Comparison of ENCODE assay signal across 1 cellular context in the genomic region with DNA sequence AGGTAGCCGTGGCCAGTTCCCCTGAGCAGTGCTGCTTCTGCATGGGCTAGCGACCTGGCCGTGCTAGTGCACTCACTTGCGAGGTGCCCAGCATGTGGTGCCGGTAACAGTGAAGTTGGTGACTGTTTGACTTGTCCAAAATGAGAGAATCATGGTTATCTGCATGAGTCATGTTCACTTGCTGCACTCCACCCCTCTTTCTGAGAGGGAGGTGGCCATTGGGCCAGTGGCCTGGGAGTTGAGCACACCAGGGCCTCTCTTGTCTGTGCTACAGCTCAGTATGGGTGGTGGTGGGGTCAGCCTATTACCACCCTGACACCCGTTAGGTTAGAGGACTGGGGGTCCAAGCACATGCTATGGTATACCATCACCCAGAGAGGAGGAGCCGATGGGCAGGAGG.
TF ChIP-seq lines count a peak whose summit lies in the region.

No MANE protein-coding gene starts in this region.

TF ChIP-seq in K562, 482 proteins besides CTCF, POLR2A, EP300 and RAD21 (continued from another document):
- TF ChIP-seq TBP (optimal IDR thresholded peaks at IDR 0.05; ENCODE audit: low read depth, low read length) (no peak), NFE2 (IDR thresholded peaks at IDR 0.05; ENCODE audit: low read depth) (peak; percentile 36; the same call in 1 of the 2 replicates), L3MBTL2 (IDR thresholded peaks at IDR 0.05) (peak; percentile 35; the same call in 1 of the 2 replicates), TAF9B (IDR thresholded peaks at IDR 0.05; ENCODE audit: partially characterized antibody) (no peak), RBBP5 (IDR thresholded peaks at IDR 0.05; ENCODE audit: borderline replicate concordance, insufficient read depth, low read length, poor library complexity, severe bottlenecking) (no peak), JUN (IDR thresholded peaks at IDR 0.05; ENCODE audit: borderline replicate concordance, low read depth, low read length) (0 out of 2 replicates have a peak, but pooled peaks have one; percentile 32), JUN (CRISPR knock-in tag; IDR thresholded peaks at IDR 0.05; ENCODE audit: borderline replicate concordance) (no peak), SNIP1 (IDR thresholded peaks at IDR 0.05; ENCODE audit: low read depth) (no peak), ARID1B (IDR thresholded peaks at IDR 0.05) (peak; percentile 28; the same call in 1 of the 2 replicates), YY1 (IDR thresholded peaks at IDR 0.05; ENCODE audit: borderline replicate concordance in 1 of 3, control insufficient read depth in 1 of 3, extremely low read depth in 1 of 3, insufficient read depth in 3 of 3, insufficient read length in 1 of 3, insufficient replicate concordance in 2 of 3, low read depth in 1 of 3, low read length in 2 of 3) (peak in 1 of 3 experiments; percentile 37)
- TF ChIP-seq, protein P1, sequence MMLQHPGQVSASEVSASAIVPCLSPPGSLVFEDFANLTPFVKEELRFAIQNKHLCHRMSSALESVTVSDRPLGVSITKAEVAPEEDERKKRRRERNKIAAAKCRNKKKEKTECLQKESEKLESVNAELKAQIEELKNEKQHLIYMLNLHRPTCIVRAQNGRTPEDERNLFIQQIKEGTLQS (IDR thresholded peaks at IDR 0.05): peak; percentile 84
- TF ChIP-seq, protein P1 (CRISPR knock-in tag; conservative IDR thresholded peaks at IDR 0.05): no peak
- TF ChIP-seq, protein P2, sequence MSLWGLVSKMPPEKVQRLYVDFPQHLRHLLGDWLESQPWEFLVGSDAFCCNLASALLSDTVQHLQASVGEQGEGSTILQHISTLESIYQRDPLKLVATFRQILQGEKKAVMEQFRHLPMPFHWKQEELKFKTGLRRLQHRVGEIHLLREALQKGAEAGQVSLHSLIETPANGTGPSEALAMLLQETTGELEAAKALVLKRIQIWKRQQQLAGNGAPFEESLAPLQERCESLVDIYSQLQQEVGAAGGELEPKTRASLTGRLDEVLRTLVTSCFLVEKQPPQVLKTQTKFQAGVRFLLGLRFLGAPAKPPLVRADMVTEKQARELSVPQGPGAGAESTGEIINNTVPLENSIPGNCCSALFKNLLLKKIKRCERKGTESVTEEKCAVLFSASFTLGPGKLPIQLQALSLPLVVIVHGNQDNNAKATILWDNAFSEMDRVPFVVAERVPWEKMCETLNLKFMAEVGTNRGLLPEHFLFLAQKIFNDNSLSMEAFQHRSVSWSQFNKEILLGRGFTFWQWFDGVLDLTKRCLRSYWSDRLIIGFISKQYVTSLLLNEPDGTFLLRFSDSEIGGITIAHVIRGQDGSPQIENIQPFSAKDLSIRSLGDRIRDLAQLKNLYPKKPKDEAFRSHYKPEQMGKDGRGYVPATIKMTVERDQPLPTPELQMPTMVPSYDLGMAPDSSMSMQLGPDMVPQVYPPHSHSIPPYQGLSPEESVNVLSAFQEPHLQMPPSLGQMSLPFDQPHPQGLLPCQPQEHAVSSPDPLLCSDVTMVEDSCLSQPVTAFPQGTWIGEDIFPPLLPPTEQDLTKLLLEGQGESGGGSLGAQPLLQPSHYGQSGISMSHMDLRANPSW (CRISPR knock-in tag; IDR thresholded peaks at IDR 0.05): no peak
